ENCODE assay signal across 25 cellular contexts in genomic region chr6:95279641-95280040, GRCh38.
"Had no signal": no experiment of that assay in that cellular context is flagged by ENCODE, and none has a peak within 500 bp of the region (broad histone marks: within the 10 kb centered on the region; RNA-seq: fewer than 3 reads in every experiment).

No MANE protein-coding gene starts in this region.

- H3K9me3 Mint-ChIP-seq: mesothelial cell of epicardium; naive B cell; stimulated activated naive B cell treated with anti-CD40 and anti-IgM and Interleukin-4, amounts not matched to agents 10 μg/mL and 1 μg/mL and 100 μg/mL, for 72 hours had no signal

- H3K27me3 ChIP-seq: ovary, right atrium auricular region, right lobe of liver, stomach, testis, thyroid gland, transverse colon, upper lobe of left lung, vagina had no signal

- H3K27me3 Mint-ChIP-seq: naive B cell; natural killer cell treated with Interleukin-12 subunit alpha and Interleukin-12 subunit beta and Interleukin-15 and Interleukin-18, amount 100 ng/mL, for 72 hours; progenitor cell of endocrine pancreas; stimulated activated naive B cell treated with anti-CD40 and anti-IgM and Interleukin-4, amounts not matched to agents 10 μg/mL and 1 μg/mL and 100 μg/mL, for 72 hours had no signal

- DNase-seq: hypothalamus; islet precursor cell; left ventricle myocardium inferior; mesendoderm; naive B cell; ovary; right lobe of liver; stimulated activated CD4-positive, alpha-beta T cell treated with anti-CD3 and anti-CD28 coated beads, Interleukin-12 subunit alpha, Interleukin-12 subunit beta, amount 100 ng/mL, for 4 hours; stimulated activated CD4-positive, alpha-beta T cell treated with anti-CD3 and anti-CD28 coated beads, Interleukin-15, amount 100 ng/mL, for 24 hours; stimulated activated CD4-positive, alpha-beta T cell treated with anti-CD3 and anti-CD28 coated beads, Interleukin-2, amount 100 ng/mL, for 24 hours; stimulated activated CD4-positive, alpha-beta T cell treated with anti-CD3 and anti-CD28 coated beads, Interleukin-4, amount 100 ng/mL, for 1 hour; stimulated activated naive B cell treated with anti-CD40 and anti-IgM and Interleukin-4, amounts not matched to agents 10 μg/mL and 1 μg/mL and 100 μg/mL, for 72 hours; stimulated activated naive CD8-positive, alpha-beta T cell treated with anti-CD3 and anti-CD28 coated beads, Interleukin-15, Interleukin-2, amounts not matched to agents 100 U/mL and 50 U/mL, for 24 hours; stomach; testis; thyroid gland; transverse colon; upper lobe of left lung had no signal

- H3K27ac Mint-ChIP-seq: mesothelial cell of epicardium; naive B cell; natural killer cell treated with Interleukin-12 subunit alpha and Interleukin-12 subunit beta and Interleukin-15 and Interleukin-18, amount 100 ng/mL, for 72 hours; progenitor cell of endocrine pancreas; stimulated activated naive B cell treated with anti-CD40 and anti-IgM and Interleukin-4, amounts not matched to agents 10 μg/mL and 1 μg/mL and 100 μg/mL, for 72 hours had no signal

- H3K4me1 ChIP-seq: left ventricle myocardium inferior, right atrium auricular region, right lobe of liver, stomach, testis, thyroid gland, transverse colon, upper lobe of left lung, vagina had no signal

- H3K36me3 ChIP-seq: left ventricle myocardium inferior, ovary, right atrium auricular region, right lobe of liver, stomach, thyroid gland, transverse colon, upper lobe of left lung, vagina had no signal

- ATAC-seq: natural killer cell treated with Interleukin-12 subunit alpha and Interleukin-12 subunit beta and Interleukin-15 and Interleukin-18, amount 100 ng/mL, for 72 hours; right lobe of liver; stimulated activated naive B cell treated with anti-CD40 and anti-IgM and Interleukin-4, amounts not matched to agents 10 μg/mL and 1 μg/mL and 100 μg/mL, for 72 hours; stimulated activated naive CD8-positive, alpha-beta T cell treated with anti-CD3 and anti-CD28 coated beads, Interleukin-15, Interleukin-2, amounts not matched to agents 100 U/mL and 50 U/mL, for 24 hours had no signal

- H3K4me1 Mint-ChIP-seq: mesothelial cell of epicardium; naive B cell; stimulated activated naive B cell treated with anti-CD40 and anti-IgM and Interleukin-4, amounts not matched to agents 10 μg/mL and 1 μg/mL and 100 μg/mL, for 72 hours had no signal

- H3K36me3 Mint-ChIP-seq: mesothelial cell of epicardium; naive B cell; natural killer cell treated with Interleukin-12 subunit alpha and Interleukin-12 subunit beta and Interleukin-15 and Interleukin-18, amount 100 ng/mL, for 72 hours; stimulated activated naive B cell treated with anti-CD40 and anti-IgM and Interleukin-4, amounts not matched to agents 10 μg/mL and 1 μg/mL and 100 μg/mL, for 72 hours had no signal

- H3K4me3 Mint-ChIP-seq: mesothelial cell of epicardium; naive B cell; natural killer cell treated with Interleukin-12 subunit alpha and Interleukin-12 subunit beta and Interleukin-15 and Interleukin-18, amount 100 ng/mL, for 72 hours; stimulated activated naive B cell treated with anti-CD40 and anti-IgM and Interleukin-4, amounts not matched to agents 10 μg/mL and 1 μg/mL and 100 μg/mL, for 72 hours had no signal

- H3K9me3 ChIP-seq: left ventricle myocardium inferior, ovary, right atrium auricular region, right lobe of liver, stomach, testis, thyroid gland, transverse colon, upper lobe of left lung, vagina had no signal

- H3K4me3 ChIP-seq: left ventricle myocardium inferior, lung, ovary, right atrium auricular region, right lobe of liver, skin epidermis, stomach, testis, thyroid gland, transverse colon, upper lobe of left lung, vagina had no signal

- H3K27ac ChIP-seq: left ventricle myocardium inferior, ovary, right atrium auricular region, right lobe of liver, skin epidermis, stomach, testis, thyroid gland, transverse colon, upper lobe of left lung, vagina had no signal
